8 cellular contexts compared by ENCODE assay signal in the genomic region with DNA sequence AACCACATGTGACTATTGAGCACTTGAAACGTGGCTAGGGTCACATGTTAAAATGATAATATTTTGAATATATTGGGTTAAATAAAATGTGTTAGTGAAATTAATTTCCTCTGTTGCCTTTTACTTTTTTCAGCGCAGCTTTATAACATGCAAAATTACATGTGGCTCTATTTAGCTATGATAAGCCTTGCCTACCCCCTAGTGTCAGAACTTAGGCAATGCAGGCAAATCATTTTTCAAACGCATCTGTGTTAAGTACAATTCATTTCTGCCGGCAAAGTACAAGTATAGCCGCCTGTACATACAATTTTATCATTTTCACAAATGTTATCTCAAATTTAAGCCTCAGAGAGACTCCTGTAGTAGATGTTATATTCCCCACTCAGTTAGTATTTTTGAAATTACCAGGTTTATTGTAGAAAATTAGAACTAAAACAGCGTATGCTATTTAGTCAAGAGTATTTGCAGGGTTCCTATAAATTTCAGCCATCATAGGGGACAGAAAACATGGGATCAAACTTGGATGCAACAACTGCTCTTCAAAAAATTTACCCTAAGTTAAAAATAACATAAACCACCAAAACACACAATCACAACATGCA. TPM values are rescaled to one million over a fixed set of nuclear protein-coding genes. Genes with fewer than 3 reads are reported as not detected.
DNase-seq lines count a peak whose midpoint lies in the region; ATAC-seq and TF ChIP-seq lines count a peak whose summit lies in the region.

No MANE protein-coding gene starts in this region.

- H3K79me2 ChIP-seq in SU-DHL-6 (ENCODE audit: insufficient read depth, low read length), result no peaks in the 10 kb centered on the region

- no peak overlapping the region for H3K4me2 ChIP-seq in SU-DHL-6 (ENCODE audit: low read depth, low read length, poor library complexity, severe bottlenecking)

- DNase-seq in AG20443 (ENCODE audit: low spot score), result peak; percentile 55
- peak; percentile 69 for DNase-seq in MV-4-11 (lab: John Stamatoyannopoulos, UW)
- peak; percentile 74 for DNase-seq in epithelial cell of esophagus (ENCODE audit: low read depth)
- peak; percentile 70 for DNase-seq in myocyte (ENCODE audit: low read depth)

- no peaks in the 10 kb centered on the region for H3K9me2 ChIP-seq in SU-DHL-6 (replicated peaks; ENCODE audit: insufficient read depth, low read length)

- H3K9me3 ChIP-seq in SU-DHL-6 (ENCODE audit: insufficient read depth, low read length), result no peaks in the 10 kb centered on the region

- TF ChIP-seq CTCF in GM12873 (IDR thresholded peaks at IDR 0.05; ENCODE audit: insufficient read depth, low read depth, low read length, missing control alignments) (peak; percentile 78), SU-DHL-6 (IDR thresholded peaks at IDR 0.05; ENCODE audit: insufficient read depth, low read length, poor library complexity, severe bottlenecking) (peak; percentile 72), epithelial cell of esophagus (IDR thresholded peaks at IDR 0.05; ENCODE audit: insufficient read depth, low read depth, low read length, missing control alignments) (peak; percentile 96)

- H2AFZ ChIP-seq in SU-DHL-6 (ENCODE audit: low read depth, low read length, severe bottlenecking), result no peak overlapping the region

- no peaks in the 10 kb centered on the region for H3F3A ChIP-seq in SU-DHL-6 (ENCODE audit: insufficient read depth)

- no peak overlapping the region for H3K27ac ChIP-seq in SU-DHL-6 (ENCODE audit: low read depth, low read length)

- H4K20me1 ChIP-seq in SU-DHL-6 (ENCODE audit: low read depth, low read length), result no peaks in the 10 kb centered on the region

- no peak overlapping the region for H3K9ac ChIP-seq in SU-DHL-6 (ENCODE audit: low read length)

- H3K4me3 ChIP-seq in SU-DHL-6 (ENCODE audit: insufficient read depth, low read length, poor library complexity, severe bottlenecking) (no peak overlapping the region), epithelial cell of esophagus (ENCODE audit: low read length) (no peak overlapping the region)

- ATAC-seq in HG02571 (IDR thresholded peaks at IDR 0.05; ENCODE audit: unreplicated experiment) (peak; percentile 73), HG02870 (IDR thresholded peaks at IDR 0.05; ENCODE audit: unreplicated experiment) (no peak)

- no peaks in the 10 kb centered on the region for H3K36me3 ChIP-seq in SU-DHL-6 (ENCODE audit: low read length)

- H3K27me3 ChIP-seq in SU-DHL-6 (ENCODE audit: low read length), result no peaks in the 10 kb centered on the region

RNA-seq across cellular contexts. Expression of a gene that starts 56.1 kb away (rescaled TPM):
- total RNA-seq in myocyte, result not detected in 2 replicates
- polyA plus RNA-seq in myocyte (2012), result not detected
